8 cellular contexts compared by ENCODE assay signal in genomic region chr1:33433509-33434362, GRCh38. TPM values are rescaled to one million over a fixed set of nuclear protein-coding genes. Genes with fewer than 3 reads are reported as not detected.
DNase-seq lines count a peak whose midpoint lies in the region; ATAC-seq, FAIRE-seq and TF ChIP-seq lines count a peak whose summit lies in the region.

No MANE protein-coding gene starts in this region.

- 39 to 44% methylated on average over 3 of the region's 3 CpGs for WGBS in heart right ventricle, 2 donors
- 0% methylated on average over 3 of the region's 3 CpGs for WGBS in HepG2 (ENCODE audit: low lambda C conversion rate)

- POLR2A ChIA-PET in HepG2 (lab: Yijun Ruan, JAX), result no interaction called here

- TF ChIP-seq EP300 in HepG2 (IDR thresholded peaks at IDR 0.05; ENCODE audit: low read depth in 2 of 2, low read length in 2 of 2) (peak in 1 of 2 experiments; percentile 61; a peak in 2 of 4 replicates), HepG2 (CRISPR knock-in tag; IDR thresholded peaks at IDR 0.05; ENCODE audit: borderline replicate concordance) (no peak)

- H3K79me2 ChIP-seq in HepG2 (ENCODE audit: insufficient read depth, low read length), result no peaks in the 10 kb centered on the region

- H3K4me1 ChIP-seq in heart right ventricle, result peaks cover 0 to 73% (median 31%) of the 10 kb centered on the region in 9 donors
- H3K4me1 ChIP-seq in HepG2 (ENCODE audit: insufficient read depth, low read length), result peaks cover 40% of the 10 kb centered on the region
- peaks cover 38% of the 10 kb centered on the region for H3K4me1 ChIP-seq in vagina

- no peak for TF ChIP-seq POLR2A in HepG2 (IDR thresholded peaks at IDR 0.05; ENCODE audit: insufficient read depth in 1 of 2, low read depth in 2 of 2, low read length in 2 of 2)
- no peak for TF ChIP-seq POLR2A in vagina (IDR thresholded peaks at IDR 0.05)

- H3K27ac ChIP-seq in heart right ventricle (peak overlapping the region in 7 of 10 donors; percentile 20 to 71 (median 51)), HepG2 (ENCODE audit: extremely low read length, insufficient read depth, low read length) (no peak overlapping the region), vagina (peak overlapping the region; percentile 53)

- BruUV-seq in HepG2 (replicated peaks; lab: Mats Ljungman, UMichigan), result no TSS peak

- H3K4me3 ChIP-seq in heart right ventricle (no peak overlapping the region), HepG2 (replicated peaks in 1 of 3; ENCODE audit: insufficient read depth in 1 of 3, low read depth in 2 of 3, low read length in 3 of 3) (no peak overlapping the region), vagina (no peak overlapping the region)

- in situ Hi-C loops in HepG2 (cut with HindIII; ENCODE audit: extremely low pct_ligation_motif_present, low pct_unique_long_range_greater_than_20kb), result no loop called here

- H2AFZ ChIP-seq in HepG2 (ENCODE audit: low read length), result no peak overlapping the region

- intact Hi-C loops in heart right ventricle (cut with DNase I) (loop anchor here in 4 of 10 donors (10.0 kb wide), 3 partner anchors 49 to 339 kb away; no protein-coding TSS in a partner anchor), cardiac septum (cut with DNase I) (no loop called here), HepG2 (cut with micrococcal nuclease; ENCODE audit: unreplicated experiment) (no loop called here), vagina (cut with DNase I) (no loop called here)

- no peak overlapping the region for H3K4me2 ChIP-seq in HepG2 (ENCODE audit: low read depth, low read length)

- DNase-seq in heart right ventricle (peak in 1 of 2 donors; percentile 57), cardiac septum (ENCODE audit: low spot score) (no peak), amniotic epithelial cell (ENCODE audit: low read depth) (peak; percentile 100), HepG2 (ENCODE audit: low spot score) (peak; percentile 75), vagina (ENCODE audit: extremely low spot score in 2 of 2) (peak in 1 of 2 donors; percentile 98), GM19238 (ENCODE audit: insufficient read length, low spot score) (no peak)

- no peaks in the 10 kb centered on the region for H4K20me1 ChIP-seq in HepG2 (ENCODE audit: insufficient read depth, low read length)

- H3K9me3 ChIP-seq in heart right ventricle, result no peaks in the 10 kb centered on the region
- no peaks in the 10 kb centered on the region for H3K9me3 ChIP-seq in HepG2 (ENCODE audit: low read length)
- no peaks in the 10 kb centered on the region for H3K9me3 ChIP-seq in vagina

- CTCF ChIA-PET in HepG2 (lab: Yijun Ruan, JAX; ENCODE audit: low intra/inter-chr PET ratio, low total read pairs), result no interaction called here

- TF ChIP-seq CTCF in heart right ventricle (IDR thresholded peaks at IDR 0.05) (no peak), HepG2 (CRISPR knock-in tag; IDR thresholded peaks at IDR 0.05) (no peak), vagina (IDR thresholded peaks at IDR 0.05) (peak in 1 of 3 experiments; percentile 6)

- ATAC-seq in heart right ventricle, result peak in 3 of 8 donors; percentile 3 to 44 (median 34)
- no peak for ATAC-seq in HepG2
- ATAC-seq in HG02588 (IDR thresholded peaks at IDR 0.05; ENCODE audit: unreplicated experiment), result no peak
- ATAC-seq in HG02642 (IDR thresholded peaks at IDR 0.05; ENCODE audit: poor library complexity, unreplicated experiment), result no peak

- no peak for TF ChIP-seq RAD21 in HepG2 (CRISPR knock-in tag; IDR thresholded peaks at IDR 0.05)

- no peaks in the 10 kb centered on the region for H3K36me3 ChIP-seq in heart right ventricle
- H3K36me3 ChIP-seq in HepG2 (replicated peaks in 1 of 2; ENCODE audit: control insufficient read depth in 1 of 2, insufficient read depth in 2 of 2, low read length in 2 of 2), result no peaks in the 10 kb centered on the region
- no peaks in the 10 kb centered on the region for H3K36me3 ChIP-seq in vagina

- no peak for FAIRE-seq in HepG2 (lab: Jason Lieb, UNC)

- H3K27me3 ChIP-seq in heart right ventricle (no peaks in the 10 kb centered on the region), HepG2 (ENCODE audit: control insufficient read depth in 1 of 2, insufficient read depth in 2 of 2, low read length in 2 of 2) (peaks cover 0 to 21% of the 10 kb centered on the region in 2 experiments; a peak in 2 of 5 replicates), vagina (no peaks in the 10 kb centered on the region)

- no peak overlapping the region for H3K9ac ChIP-seq in HepG2 (ENCODE audit: insufficient read depth, low read depth, low read length)

TF ChIP-seq in HepG2, 621 proteins besides CTCF, POLR2A, EP300 and RAD21 (continues in another document):
- TF ChIP-seq ARID3A (IDR thresholded peaks at IDR 0.05; ENCODE audit: low read depth, low read length), result 0 out of 2 replicates have a peak, but pooled peaks have one; percentile 17
- TF ChIP-seq PITX1 (CRISPR knock-in tag; IDR thresholded peaks at IDR 0.05), result peak; percentile 83
- TF ChIP-seq FOXK1 (CRISPR knock-in tag; IDR thresholded peaks at IDR 0.05; ENCODE audit: borderline replicate concordance, low read depth), result peak; percentile 56; the same call in 1 of the 2 replicates
- peak; percentile 68; the same call in 1 of the 2 replicates for TF ChIP-seq MIER3 (CRISPR knock-in tag; IDR thresholded peaks at IDR 0.05; ENCODE audit: borderline replicate concordance)
- TF ChIP-seq TCF7 (IDR thresholded peaks at IDR 0.05; ENCODE audit: low read depth), result peak; percentile 19; the same call in 1 of the 2 replicates

RNA-seq across cellular contexts. Expression of gene PHC2, which starts 2.8 kb away (rescaled TPM):
- total RNA-seq in heart right ventricle (100 to 1,000 TPM in 5 of 10 donors, 10 to 100 TPM in 5; 96.7 to 136 (median 102) TPM), cardiac septum (101 TPM), HepG2 (2016; rRNA removed; fragmentation: Illumina TruSeq; extraction: Trizol) (52.5 and 53.5 TPM in 2 replicates), vagina (97.2 TPM)
- polyA plus RNA-seq in heart right ventricle (10 to 100 TPM; 81.2 to 95.4 TPM), HepG2 (2011; rRNA removed) (84.9 and 100 TPM in 2 replicates)
- total RNA-seq in HepG2 (2016; cell fraction: cytosol; rRNA removed; fragmentation: Illumina TruSeq; extraction: Trizol; ENCODE audit: low read depth), result 37.8 and 42.1 TPM in 2 replicates
- total RNA-seq in HepG2 (2016; cell fraction: insoluble cytoplasmic fraction; rRNA removed; fragmentation: Illumina TruSeq; extraction: Trizol), result 44.7 and 53.5 TPM in 2 replicates
- 102 and 120 TPM in 2 replicates for total RNA-seq in HepG2 (2016; cell fraction: membrane; rRNA removed; fragmentation: Illumina TruSeq; extraction: Trizol)
- 27.9 and 32.8 TPM in 2 replicates for total RNA-seq in HepG2 (2016; cell fraction: nucleus; rRNA removed; fragmentation: Illumina TruSeq; extraction: Trizol)
- 86.4 and 90.4 TPM in 2 replicates for polyA plus RNA-seq in HepG2 (2011; cell fraction: cytosol; rRNA removed)
- polyA plus RNA-seq in HepG2 (2011; cell fraction: nucleus; rRNA removed), result 83.8 and 90.8 TPM in 2 replicates
- polyA plus RNA-seq in HepG2 (2012), result 70.9 and 73.7 TPM in 2 replicates
- 41.6 and 55.3 TPM in 2 replicates for polyA plus RNA-seq in HepG2 (2016; cell fraction: cytosol; fragmentation: Illumina TruSeq; extraction: Trizol; ENCODE audit: low read depth)
- 61.1 and 69.9 TPM in 2 replicates for polyA plus RNA-seq in HepG2 (2016; cell fraction: insoluble cytoplasmic fraction; fragmentation: Illumina TruSeq; extraction: Trizol; ENCODE audit: low read depth)
- 98.3 and 114 TPM in 2 replicates for polyA plus RNA-seq in HepG2 (2016; cell fraction: membrane; fragmentation: Illumina TruSeq; extraction: Trizol; ENCODE audit: low read depth)
- polyA plus RNA-seq in HepG2 (2016; cell fraction: nucleus; fragmentation: Illumina TruSeq; extraction: Trizol; ENCODE audit: insufficient read depth, low read depth), result 62.2 and 63.0 TPM in 2 replicates
- 24.7 and 72.3 TPM in 2 replicates for polyA minus RNA-seq in HepG2 (2011; rRNA and poly(A)+ RNA removed; ENCODE audit: low replicate concordance)
- polyA minus RNA-seq in HepG2 (2011; cell fraction: cytosol; rRNA and poly(A)+ RNA removed), result 33.1 and 41.3 TPM in 2 replicates
- polyA minus RNA-seq in HepG2 (2011; cell fraction: nucleus; rRNA and poly(A)+ RNA removed), result 23.3 and 28.7 TPM in 2 replicates

RNA-seq across cellular contexts. Expression of gene ZSCAN20, which starts 38.7 kb away (rescaled TPM):
- total RNA-seq in heart right ventricle (1 to 10 TPM; 3.4 to 9.3 (median 5.8) TPM), cardiac septum (8.3 TPM), HepG2 (2016; rRNA removed; fragmentation: Illumina TruSeq; extraction: Trizol) (2.8 TPM in 2 replicates), vagina (4.4 TPM)
- polyA plus RNA-seq in heart right ventricle (1 to 10 TPM in 1 of 2 donors, under 1 TPM in 1; 0.83 to 1.6 TPM), HepG2 (2011; rRNA removed) (1.1 and 1.3 TPM in 2 replicates)
- total RNA-seq in HepG2 (2016; cell fraction: cytosol; rRNA removed; fragmentation: Illumina TruSeq; extraction: Trizol; ENCODE audit: low read depth), result 0.40 and 0.44 TPM in 2 replicates
- 2.6 and 2.9 TPM in 2 replicates for total RNA-seq in HepG2 (2016; cell fraction: insoluble cytoplasmic fraction; rRNA removed; fragmentation: Illumina TruSeq; extraction: Trizol)
- 0.69 and 1.1 TPM in 2 replicates for total RNA-seq in HepG2 (2016; cell fraction: membrane; rRNA removed; fragmentation: Illumina TruSeq; extraction: Trizol)
- total RNA-seq in HepG2 (2016; cell fraction: nucleus; rRNA removed; fragmentation: Illumina TruSeq; extraction: Trizol), result 3.5 and 4.5 TPM in 2 replicates
- polyA plus RNA-seq in HepG2 (2011; cell fraction: cytosol; rRNA removed), result 0.56 and 0.94 TPM in 2 replicates
- 3.0 TPM in 2 replicates for polyA plus RNA-seq in HepG2 (2011; cell fraction: nucleus; rRNA removed)
- polyA plus RNA-seq in HepG2 (2012), result 1.1 and 1.6 TPM in 2 replicates
- polyA plus RNA-seq in HepG2 (2016; cell fraction: cytosol; fragmentation: Illumina TruSeq; extraction: Trizol; ENCODE audit: low read depth), result 0.07 and 0.16 TPM in 2 replicates
- 0.71 and 0.93 TPM in 2 replicates for polyA plus RNA-seq in HepG2 (2016; cell fraction: insoluble cytoplasmic fraction; fragmentation: Illumina TruSeq; extraction: Trizol; ENCODE audit: low read depth)
- 0.31 and 0.36 TPM in 2 replicates for polyA plus RNA-seq in HepG2 (2016; cell fraction: membrane; fragmentation: Illumina TruSeq; extraction: Trizol; ENCODE audit: low read depth)
- 3.3 and 4.0 TPM in 2 replicates for polyA plus RNA-seq in HepG2 (2016; cell fraction: nucleus; fragmentation: Illumina TruSeq; extraction: Trizol; ENCODE audit: insufficient read depth, low read depth)
- polyA minus RNA-seq in HepG2 (2011; rRNA and poly(A)+ RNA removed; ENCODE audit: low replicate concordance), result 3.6 and 6.6 TPM in 2 replicates
- 1.8 and 2.0 TPM in 2 replicates for polyA minus RNA-seq in HepG2 (2011; cell fraction: cytosol; rRNA and poly(A)+ RNA removed)
- polyA minus RNA-seq in HepG2 (2011; cell fraction: nucleus; rRNA and poly(A)+ RNA removed), result 4.9 and 6.6 TPM in 2 replicates

Comparison
In these comparisons a context has a peak if more than half of its experiments do, and no peak if none do; other contexts are left out.
1. DNase-seq: peak in amniotic epithelial cell (single experiment) and HepG2 (single experiment); none in cardiac septum (single experiment) and GM19238 (single experiment).